1 cellular context compared by ENCODE assay signal in genomic region chr16:589658-590159, GRCh38.
TF ChIP-seq lines count a peak whose summit lies in the region.

A gene with protein sequence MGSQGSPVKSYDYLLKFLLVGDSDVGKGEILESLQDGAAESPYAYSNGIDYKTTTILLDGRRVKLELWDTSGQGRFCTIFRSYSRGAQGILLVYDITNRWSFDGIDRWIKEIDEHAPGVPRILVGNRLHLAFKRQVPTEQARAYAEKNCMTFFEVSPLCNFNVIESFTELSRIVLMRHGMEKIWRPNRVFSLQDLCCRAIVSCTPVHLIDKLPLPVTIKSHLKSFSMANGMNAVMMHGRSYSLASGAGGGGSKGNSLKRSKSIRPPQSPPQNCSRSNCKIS (plus strand): TSS chr16:590066. CDS start chr16:590292, 226 bp downstream.

TF ChIP-seq in A549, 52 proteins besides CTCF, POLR2A, EP300 and RAD21 (continued from another document):
- TF ChIP-seq PBX3 (IDR thresholded peaks at IDR 0.05) = peak; percentile 98
- no peak for TF ChIP-seq NFE2L2 (conservative IDR thresholded peaks at IDR 0.05; ENCODE audit: low read length)
